8 cellular contexts compared by ENCODE assay signal in genomic region chr9:5438301-5439162, GRCh38. TPM values are rescaled to one million over a fixed set of nuclear protein-coding genes. Genes with fewer than 3 reads are reported as not detected.
DNase-seq lines count a peak whose midpoint lies in the region; ATAC-seq lines count a peak whose summit lies in the region.

No MANE protein-coding gene starts in this region.

- peak overlapping the region; percentile 96 for H3K27ac Mint-ChIP-seq in T-helper 2 cell treated with Interferon-gamma antibody and Interleukin-4, amounts not matched to agents 5 μg/mL and 100 μg/mL, for 36 hours
- peak overlapping the region; percentile 92 for H3K27ac Mint-ChIP-seq in dendritic cell treated with granulocyte-macrophage colony-stimulating factor and Interleukin-4, amounts not matched to agents 40 ng/mL and 50 ng/mL, for 4 days
- H3K27ac Mint-ChIP-seq in naive B cell: peak overlapping the region; percentile 96 to 99 (median 98)

- H3K4me3 Mint-ChIP-seq in T-helper 2 cell treated with Interferon-gamma antibody and Interleukin-4, amounts not matched to agents 5 μg/mL and 100 μg/mL, for 36 hours: peak overlapping the region; percentile 97
- H3K4me3 Mint-ChIP-seq in dendritic cell treated with granulocyte-macrophage colony-stimulating factor and Interleukin-4, amounts not matched to agents 40 ng/mL and 50 ng/mL, for 4 days: peak overlapping the region; percentile 82
- H3K4me3 Mint-ChIP-seq in naive B cell: peak overlapping the region; percentile 85 to 97 (median 96)

- intact Hi-C loops in dendritic cell treated with granulocyte-macrophage colony-stimulating factor and Interleukin-4, amounts not matched to agents 40 ng/mL and 50 ng/mL, for 4 days (cut with micrococcal nuclease): no loop called here

- H3K36me3 ChIP-seq in urinary bladder (ENCODE audit: insufficient read depth): no peaks in the 10 kb centered on the region

- peak overlapping the region; percentile 33 for H3K27ac ChIP-seq in urinary bladder (ENCODE audit: low read depth)

- peaks cover 3% of the 10 kb centered on the region for H3K9me3 Mint-ChIP-seq in T-helper 2 cell treated with Interferon-gamma antibody and Interleukin-4, amounts not matched to agents 5 μg/mL and 100 μg/mL, for 36 hours
- H3K9me3 Mint-ChIP-seq in dendritic cell treated with granulocyte-macrophage colony-stimulating factor and Interleukin-4, amounts not matched to agents 40 ng/mL and 50 ng/mL, for 4 days: peaks cover 10% of the 10 kb centered on the region
- no peaks in the 10 kb centered on the region for H3K9me3 Mint-ChIP-seq in naive B cell

- peak overlapping the region; percentile 71 for H3K4me3 ChIP-seq in urinary bladder (ENCODE audit: low read depth, low read length)

- DNase-seq in activated CD4-positive, CD25-positive, alpha-beta regulatory T cell treated with anti-CD3 and anti-CD28 coated beads, Interleukin-2, amount 50 U/mL, for 72 hours: no peak
- DNase-seq in T-helper 2 cell treated with Interferon-gamma antibody and Interleukin-4, amounts not matched to agents 5 μg/mL and 100 μg/mL, for 36 hours (ENCODE audit: low spot score): peak; percentile 70
- DNase-seq in naive B cell (peak; percentile 52), NCI-H2107 treated with DMSO at 0.1 percent for 48 hours (lab: John Stamatoyannopoulos, UW; ENCODE audit: unreplicated experiment) (no peak)

- no peaks in the 10 kb centered on the region for H3K27me3 Mint-ChIP-seq in T-helper 2 cell treated with Interferon-gamma antibody and Interleukin-4, amounts not matched to agents 5 μg/mL and 100 μg/mL, for 36 hours (ENCODE audit: low read depth)
- no peaks in the 10 kb centered on the region for H3K27me3 Mint-ChIP-seq in dendritic cell treated with granulocyte-macrophage colony-stimulating factor and Interleukin-4, amounts not matched to agents 40 ng/mL and 50 ng/mL, for 4 days
- no peaks in the 10 kb centered on the region for H3K27me3 Mint-ChIP-seq in naive B cell

- peaks cover 36% of the 10 kb centered on the region for H3K4me1 Mint-ChIP-seq in T-helper 2 cell treated with Interferon-gamma antibody and Interleukin-4, amounts not matched to agents 5 μg/mL and 100 μg/mL, for 36 hours (ENCODE audit: low read depth)
- peaks cover 35% of the 10 kb centered on the region for H3K4me1 Mint-ChIP-seq in dendritic cell treated with granulocyte-macrophage colony-stimulating factor and Interleukin-4, amounts not matched to agents 40 ng/mL and 50 ng/mL, for 4 days (ENCODE audit: low read depth)
- peaks cover 31 to 35% (median 35%) of the 10 kb centered on the region in 3 donors for H3K4me1 Mint-ChIP-seq in naive B cell

- H3K4me1 ChIP-seq in urinary bladder (ENCODE audit: insufficient read depth): no peaks in the 10 kb centered on the region

- ATAC-seq in activated CD4-positive, CD25-positive, alpha-beta regulatory T cell treated with anti-CD3 and anti-CD28 coated beads, Interleukin-2, amount 50 U/mL, for 24 hours: peak; percentile 32 to 33
- peak; percentile 37 for ATAC-seq in HG03060 (IDR thresholded peaks at IDR 0.05; ENCODE audit: low read depth, unreplicated experiment)
- ATAC-seq in naive B cell (ENCODE audit: low read depth in 2 of 2): peak; percentile 59 to 64

- H3K36me3 Mint-ChIP-seq in T-helper 2 cell treated with Interferon-gamma antibody and Interleukin-4, amounts not matched to agents 5 μg/mL and 100 μg/mL, for 36 hours (ENCODE audit: low read depth): peaks cover 21% of the 10 kb centered on the region
- H3K36me3 Mint-ChIP-seq in dendritic cell treated with granulocyte-macrophage colony-stimulating factor and Interleukin-4, amounts not matched to agents 40 ng/mL and 50 ng/mL, for 4 days (ENCODE audit: low read depth): peaks cover 41% of the 10 kb centered on the region
- H3K36me3 Mint-ChIP-seq in naive B cell: peaks cover 0 to 8% of the 10 kb centered on the region in 2 donors

- WGBS in urinary bladder: 67% methylated on average over 21 of the region's 21 CpGs

RNA-seq across cellular contexts. Expression of gene PLGRKT, which starts 0.8 kb away (rescaled TPM):
- polyA plus RNA-seq in naive B cell (ENCODE audit: low read depth in 6 of 6) (10 to 100 TPM; 30.3 to 61.6 (median 49.1) TPM), urinary bladder (24.1 TPM)
- total RNA-seq in urinary bladder: 24.1 TPM

RNA-seq across cellular contexts. Expression of gene CD274, which starts 11.8 kb away (rescaled TPM):
- polyA plus RNA-seq in naive B cell (ENCODE audit: low read depth in 6 of 6) (under 1 TPM in 5 of 6 donors, not detected in 1; 0.29 to 0.61 (median 0.40) TPM), urinary bladder (1.2 TPM)
- 2.4 TPM for total RNA-seq in urinary bladder

Comparison
In these comparisons a context has a peak if more than half of its experiments do, and no peak if none do; other contexts are left out.
1. DNase-seq: peak in T-helper 2 cell treated with Interferon-gamma antibody and Interleukin-4, amounts not matched to agents 5 μg/mL and 100 μg/mL, for 36 hours (single experiment) and naive B cell (single experiment); none in activated CD4-positive, CD25-positive, alpha-beta regulatory T cell treated with anti-CD3 and anti-CD28 coated beads, Interleukin-2, amount 50 U/mL, for 72 hours (single experiment) and NCI-H2107 treated with DMSO at 0.1 percent for 48 hours (single experiment).
2. Peak in every context shown above with its lines, with median percentiles within 50 percentile points of each other: ATAC-seq, H3K27ac Mint-ChIP-seq and H3K4me3 Mint-ChIP-seq.